1 cellular context compared by ENCODE assay signal in genomic region chr20:33062750-33063149, GRCh38.
TF ChIP-seq lines count a peak whose summit lies in the region.

No MANE protein-coding gene starts in this region.

TF ChIP-seq in IMR-90, 13 proteins besides CTCF, POLR2A, EP300 and RAD21:
- TF ChIP-seq FOS (IDR thresholded peaks at IDR 0.05; ENCODE audit: low read depth, low read length) (no peak), MAFK (IDR thresholded peaks at IDR 0.05; ENCODE audit: low read depth, low read length) (no peak), RFX5 (IDR thresholded peaks at IDR 0.05; ENCODE audit: low read depth, low read length) (no peak), MXI1 (IDR thresholded peaks at IDR 0.05; ENCODE audit: borderline replicate concordance, low read depth, low read length) (no peak), MAZ (IDR thresholded peaks at IDR 0.05; ENCODE audit: borderline replicate concordance, low read depth, low read length) (no peak), NFE2L2 (IDR thresholded peaks at IDR 0.05; ENCODE audit: low read depth, low read length) (no peak), BHLHE40 (IDR thresholded peaks at IDR 0.05; ENCODE audit: low read depth, low read length) (no peak), USF2 (IDR thresholded peaks at IDR 0.05; ENCODE audit: low read depth, low read length) (no peak), CEBPB (IDR thresholded peaks at IDR 0.05; ENCODE audit: low read depth, low read length) (no peak), RCOR1 (IDR thresholded peaks at IDR 0.05; ENCODE audit: insufficient replicate concordance, low read length) (no peak), SMC3 (IDR thresholded peaks at IDR 0.05; ENCODE audit: low read depth, low read length) (no peak), CHD1 (IDR thresholded peaks at IDR 0.05; ENCODE audit: low read depth, low read length) (no peak), ELK1 (IDR thresholded peaks at IDR 0.05; ENCODE audit: borderline replicate concordance, low read depth, low read length) (no peak)
